In genomic region chr16:77457046-77457445, GRCh38 we compare ENCODE assay signal across 25 cellular contexts. TPM values are rescaled to one million over a fixed set of nuclear protein-coding genes. Genes with fewer than 3 reads are reported as not detected.
DNase-seq lines count a peak whose midpoint lies in the region; TF ChIP-seq lines count a peak whose summit lies in the region.
"Had no signal": no experiment of that assay in that cellular context is flagged by ENCODE, and none has a peak within 500 bp of the region (broad histone marks: within the 10 kb centered on the region; RNA-seq: fewer than 3 reads in every experiment).

No MANE protein-coding gene starts in this region.

- H3K4me3 ChIP-seq in astrocyte of the spinal cord (ENCODE audit: low read depth, low read length), result no peak overlapping the region
- H3K4me3 ChIP-seq: BLaER1, breast epithelium, colonic mucosa, HAP-1, lung had no signal

- TF ChIP-seq CTCF in astrocyte of the spinal cord (IDR thresholded peaks at IDR 0.05; ENCODE audit: low read depth, low read length), result no peak

- DNase-seq in A172 (ENCODE audit: low spot score) (peak; percentile 16), M059J (ENCODE audit: low read depth) (peak; percentile 90), astrocyte of the spinal cord (ENCODE audit: low read depth, low spot score) (peak; percentile 62), kidney tubule cell (ENCODE audit: low spot score) (peak; percentile 48), LoVo (ENCODE audit: low spot score) (no peak)
- DNase-seq in activated CD8-positive, alpha-beta memory T cell treated with anti-CD3 and anti-CD28 coated beads for 24 hours, result no peak
- DNase-seq in activated CD4-positive, alpha-beta T cell treated with anti-CD3 and anti-CD28 coated beads for 48 hours, result no peak
- DNase-seq in activated CD4-positive, alpha-beta T cell treated with anti-CD3 and anti-CD28 coated beads, Interleukin-2, amount 50 U/mL, for 4 hours, result no peak
- DNase-seq: activated CD4-positive, CD25-positive, alpha-beta regulatory T cell treated with anti-CD3 and anti-CD28 coated beads, Interleukin-2, amount 50 U/mL, for 72 hours; activated CD8-positive, alpha-beta T cell treated with anti-CD3 and anti-CD28 coated beads, Interleukin-2, amount 10 ng/mL, durations not matched to agents 7 days and 5 days; activated gamma-delta T cell treated with Interleukin-2 at 50 U/mL for 16 hours; activated T-cell treated with anti-CD3 and anti-CD28 coated beads, Interleukin-2, amount 50 U/mL, for 24 hours; colonic mucosa; COR-L47; KG1; MV-4-11; NCI-H146; SHP77; T-helper 1 cell had no signal

- in situ Hi-C loops in astrocyte of the spinal cord (cut with HindIII; ENCODE audit: low sequenced_read_pairs), result no loop called here

RNA-seq across cellular contexts. Expression of gene ADAMTS18, which starts 22.2 kb away (rescaled TPM):
- total RNA-seq in A172 (2014; rRNA removed; shearing (Covaris generic)), result not detected in 2 replicates
- 0.07 and 0.12 TPM in 2 replicates for total RNA-seq in M059J (2014; rRNA removed; shearing (Covaris generic))
- total RNA-seq: A673; activated CD8-positive, alpha-beta T cell treated with anti-CD3 and anti-CD28 coated beads, Interleukin-2, amount 10 ng/mL, durations not matched to agents 7 days and 5 days; fibroblast of lung had no signal

Comparison
In these comparisons a context has a peak if more than half of its experiments do, and no peak if none do; other contexts are left out.
1. DNase-seq: peak in A172 (single experiment), M059J (single experiment), astrocyte of the spinal cord (single experiment) and kidney tubule cell (single experiment); none in activated CD8-positive, alpha-beta memory T cell treated with anti-CD3 and anti-CD28 coated beads for 24 hours (single experiment), LoVo (single experiment), activated CD4-positive, alpha-beta T cell treated with anti-CD3 and anti-CD28 coated beads for 48 hours (single experiment) and activated CD4-positive, alpha-beta T cell treated with anti-CD3 and anti-CD28 coated beads, Interleukin-2, amount 50 U/mL, for 4 hours (0 of 2).